In genomic region chr1:43455205-43455889, GRCh38 we compare ENCODE assay signal across 9 cellular contexts. TPM values are rescaled to one million over a fixed set of nuclear protein-coding genes. Genes with fewer than 3 reads are reported as not detected.
A peak's percentile ranks its signal among the peaks of the same experiment; 100 is the strongest.
DNase-seq lines count a peak whose midpoint lies in the region; ATAC-seq and TF ChIP-seq lines count a peak whose summit lies in the region.
"Had no signal": no experiment of that assay in that cellular context is flagged by ENCODE, and none has a peak within 500 bp of the region (broad histone marks: within the 10 kb centered on the region; RNA-seq: fewer than 3 reads in every experiment).

No MANE protein-coding gene starts in this region.

- TF ChIP-seq CTCF in right atrium auricular region (IDR thresholded peaks at IDR 0.05), result no peak
- no peak for TF ChIP-seq CTCF in colonic mucosa (IDR thresholded peaks at IDR 0.05)

- DNase-seq in right atrium auricular region (ENCODE audit: low spot score), result peak; percentile 56
- DNase-seq in Right ventricle myocardium inferior (ENCODE audit: missing footprints), result no peak
- DNase-seq in colonic mucosa, result peak; percentile 52
- DNase-seq in NCI-H2081 (lab: John Stamatoyannopoulos, UW), result no peak
- no peak for DNase-seq in LoVo (ENCODE audit: low spot score)
- no peak for DNase-seq in SIG-M5 (lab: John Stamatoyannopoulos, UW)
- DNase-seq: spleen had no signal

- H3K9me3 ChIP-seq in right atrium auricular region (no peaks in the 10 kb centered on the region), colonic mucosa (no peaks in the 10 kb centered on the region), muscle layer of duodenum (ENCODE audit: control insufficient read depth in 1 of 2, low read length in 2 of 2) (no peaks in the 10 kb centered on the region)
- H3K9me3 ChIP-seq: spleen had no signal

- intact Hi-C loops in Right ventricle myocardium inferior (cut with DNase I) (loop anchor here (10.0 kb wide), 1 partner anchor 219 kb away; no protein-coding TSS in a partner anchor), colonic mucosa (cut with DNase I) (no loop called here)

- ATAC-seq in Right ventricle myocardium inferior (no peak), GM21526 (IDR thresholded peaks at IDR 0.05; ENCODE audit: low FRiP score, unreplicated experiment) (no peak)

- peak overlapping the region in 1 of 2 donors; percentile 90 for H3K9ac ChIP-seq in colonic mucosa (ENCODE audit: low read depth in 2 of 2, low read length in 2 of 2)

- no peak overlapping the region for H3K4me3 ChIP-seq in right atrium auricular region
- H3K4me3 ChIP-seq in colonic mucosa, result peak overlapping the region; percentile 52
- H3K4me3 ChIP-seq in muscle layer of duodenum (ENCODE audit: low read depth in 1 of 2, low read length in 2 of 2), result peak overlapping the region in 1 of 2 donors; percentile 84

- H3K36me3 ChIP-seq in right atrium auricular region (peaks cover 14% of the 10 kb centered on the region), colonic mucosa (no peaks in the 10 kb centered on the region), muscle layer of duodenum (ENCODE audit: control insufficient read depth in 1 of 2, insufficient read depth in 2 of 2, low read length in 2 of 2) (peaks cover 7 to 12% of the 10 kb centered on the region in 2 donors)

- H3K27me3 ChIP-seq in right atrium auricular region (no peaks in the 10 kb centered on the region), colonic mucosa (no peaks in the 10 kb centered on the region), muscle layer of duodenum (ENCODE audit: low read depth, low read length) (no peaks in the 10 kb centered on the region)
- H3K27me3 ChIP-seq: spleen had no signal

- H3K4me1 ChIP-seq in right atrium auricular region (peaks cover 0 to 18% of the 10 kb centered on the region in 2 donors), colonic mucosa (peaks cover 3% of the 10 kb centered on the region), muscle layer of duodenum (ENCODE audit: control insufficient read depth in 1 of 2, insufficient read depth in 2 of 2, low read length in 2 of 2) (peaks cover 3 to 13% of the 10 kb centered on the region in 2 donors)

- peak overlapping the region in 1 of 2 donors; percentile 23 for H3K27ac ChIP-seq in right atrium auricular region
- H3K27ac ChIP-seq in colonic mucosa, result peak overlapping the region; percentile 96
- peak overlapping the region; percentile 85 for H3K27ac ChIP-seq in muscle layer of duodenum (ENCODE audit: low read length)

RNA-seq across cellular contexts. Expression of gene HYI, which starts 1.6 kb away (rescaled TPM):
- total RNA-seq in right atrium auricular region (10 to 100 TPM; 17.3 to 23.0 TPM), Right ventricle myocardium inferior (20.2 TPM), colonic mucosa (10 to 100 TPM; 50.8 to 55.6 TPM)

Comparison
In these comparisons a context has a peak if more than half of its experiments do, and no peak if none do; other contexts are left out.
1. DNase-seq: peak in right atrium auricular region (single experiment) and colonic mucosa (single experiment); none in Right ventricle myocardium inferior (single experiment), NCI-H2081 (0 of 2), LoVo (single experiment) and SIG-M5 (single experiment).